In genomic region chr6:55082021-55082420, GRCh38 we compare ENCODE assay signal across 23 cellular contexts.
DNase-seq lines count a peak whose midpoint lies in the region; ATAC-seq and TF ChIP-seq lines count a peak whose summit lies in the region.
"Had no signal": no experiment of that assay in that cellular context is flagged by ENCODE, and none has a peak within 500 bp of the region (broad histone marks: within the 10 kb centered on the region; RNA-seq: fewer than 3 reads in every experiment).

No MANE protein-coding gene starts in this region.

- H3K27ac ChIP-seq in mesendoderm (ENCODE audit: low read depth, low read length) = no peak overlapping the region
- H3K27ac ChIP-seq: A549, HL-60, RWPE1, SK-N-MC had no signal

- no peak overlapping the region for H4K5ac ChIP-seq in mesendoderm (ENCODE audit: low read length)

- no peak overlapping the region for H3K4me3 ChIP-seq in astrocyte of the spinal cord (ENCODE audit: low read depth, low read length)
- H3K4me3 ChIP-seq in mesendoderm (ENCODE audit: low read length) = no peak overlapping the region
- H3K4me3 ChIP-seq: A549, SK-N-MC had no signal

- no peak overlapping the region for H3K4ac ChIP-seq in mesendoderm (ENCODE audit: low read depth, low read length)

- H3K4me1 ChIP-seq in mesendoderm (ENCODE audit: control insufficient read depth, low read depth, low read length) = no peaks in the 10 kb centered on the region
- H3K4me1 ChIP-seq: A549 had no signal

- H2AK5ac ChIP-seq in mesendoderm (ENCODE audit: low read length) = no peak overlapping the region

- H3K18ac ChIP-seq in mesendoderm (ENCODE audit: low read length) = no peak overlapping the region

- no peak overlapping the region for H3K23ac ChIP-seq in mesendoderm (ENCODE audit: low read length)

- no CpG with 5 or more reads among the region's 3 CpGs for WGBS in mesendoderm (ENCODE audit: extremely low coverage, insufficient coverage, low lambda C conversion rate)

- no peak overlapping the region for H4K8ac ChIP-seq in mesendoderm (ENCODE audit: low read depth, low read length)

- H2BK5ac ChIP-seq in mesendoderm (ENCODE audit: low read length) = no peak overlapping the region

- no peak overlapping the region for H3K56ac ChIP-seq in mesendoderm (ENCODE audit: low read length)

- no peaks in the 10 kb centered on the region for H3K27me3 ChIP-seq in mesendoderm (ENCODE audit: insufficient read depth, low read length, poor library complexity)

- no peak for TF ChIP-seq CTCF in astrocyte of the spinal cord (IDR thresholded peaks at IDR 0.05; ENCODE audit: low read depth, low read length)

- H3K79me1 ChIP-seq in mesendoderm (ENCODE audit: low read length) = no peaks in the 10 kb centered on the region

- no peak overlapping the region for H3K4me2 ChIP-seq in mesendoderm (ENCODE audit: low read length)
- H3K4me2 ChIP-seq: A549 had no signal

- peak; percentile 55 for DNase-seq in H4 (ENCODE audit: low spot score)
- DNase-seq in NCI-H226 = peak; percentile 14
- DNase-seq in astrocyte of the spinal cord (ENCODE audit: low read depth, low spot score) = peak; percentile 1
- peak; percentile 13 for DNase-seq in mesendoderm
- no peak for DNase-seq in OCI-M2 (lab: John Stamatoyannopoulos, UW; ENCODE audit: unreplicated experiment)
- no peak for DNase-seq in middle frontal gyrus (ENCODE audit: extremely low spot score, low spot score)
- DNase-seq: DMS53, GF-D8, H7, KG1, MV-4-11, NCI-H1105 treated with DMSO at 0.1 percent for 48 hours, NCI-H2081, NCI-H2171, NCI-H524 treated with DMSO at 0.1 percent for 48 hours, OCI-M1, SHP77 treated with DMSO at 0.1 percent for 48 hours, SW 1271 had no signal

- no peak overlapping the region for H3K9ac ChIP-seq in mesendoderm (ENCODE audit: low read length)

- H2BK15ac ChIP-seq in mesendoderm (replicated peaks; ENCODE audit: low read depth) = no peak overlapping the region

- no peak overlapping the region for H2BK120ac ChIP-seq in mesendoderm (ENCODE audit: low read depth, low read length)

- in situ Hi-C loops in astrocyte of the spinal cord (cut with HindIII; ENCODE audit: low sequenced_read_pairs) = no loop called here

- ATAC-seq in HG02938 (IDR thresholded peaks at IDR 0.05; ENCODE audit: unreplicated experiment) = no peak
- ATAC-seq: A549 had no signal

- H3K79me2 ChIP-seq in mesendoderm (ENCODE audit: control insufficient read depth, insufficient read depth, low read length) = no peaks in the 10 kb centered on the region

- H3K36me3 ChIP-seq in mesendoderm (ENCODE audit: control insufficient read depth, insufficient read depth, low read length) = no peaks in the 10 kb centered on the region

Comparison
In these comparisons a context has a peak if more than half of its experiments do, and no peak if none do; other contexts are left out.
1. DNase-seq: peak in H4 (single experiment), NCI-H226 (single experiment), astrocyte of the spinal cord (single experiment) and mesendoderm (single experiment); none in OCI-M2 (single experiment) and middle frontal gyrus (single experiment).